8 cellular contexts compared by ENCODE assay signal in the genomic region with DNA sequence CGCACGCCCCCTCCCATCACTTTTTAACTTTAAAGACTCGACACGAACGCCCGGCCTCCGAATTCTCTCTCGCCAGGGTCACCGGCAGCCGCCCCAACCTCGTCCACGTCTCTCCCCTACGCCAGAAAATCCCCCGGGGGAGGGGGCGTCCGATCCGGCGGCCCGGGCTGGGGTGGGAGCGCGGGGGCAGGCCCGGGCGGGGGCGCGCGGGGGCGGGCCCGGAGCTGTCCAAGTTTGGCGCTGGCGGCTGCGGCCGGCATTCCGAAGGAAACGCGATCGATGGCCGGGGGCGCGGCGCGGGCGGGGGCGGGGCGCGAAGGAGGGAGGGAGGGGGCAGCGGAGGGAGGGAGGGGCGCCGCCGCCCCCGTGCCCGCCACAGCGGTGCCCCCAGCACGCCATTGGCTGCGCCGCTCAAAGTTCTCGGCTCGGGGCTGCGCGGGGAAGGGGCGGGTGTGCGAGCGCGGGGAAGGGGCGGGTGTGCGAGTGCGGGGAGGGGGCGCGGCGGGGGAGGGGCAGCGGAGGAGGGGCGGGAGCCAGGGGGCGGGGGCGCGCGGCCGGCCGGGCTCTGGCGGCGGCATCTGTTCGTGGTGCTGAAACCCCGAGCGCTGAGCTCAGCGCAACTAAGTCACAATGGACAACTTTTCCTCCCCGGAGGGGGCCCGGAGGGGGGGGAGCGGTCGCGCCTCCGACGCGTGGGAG. TPM values are rescaled to one million over a fixed set of nuclear protein-coding genes. Genes with fewer than 3 reads are reported as not detected.
DNase-seq lines count a peak whose midpoint lies in the region; ATAC-seq and TF ChIP-seq lines count a peak whose summit lies in the region.
"Had no signal": no experiment of that assay in that cellular context is flagged by ENCODE, and none has a peak within 500 bp of the region (broad histone marks: within the 10 kb centered on the region; RNA-seq: fewer than 3 reads in every experiment).

No MANE protein-coding gene starts in this region.

- TF ChIP-seq EP300 in suprapubic skin (IDR thresholded peaks at IDR 0.05), result no peak

- no peak for ATAC-seq in GM21367 (IDR thresholded peaks at IDR 0.05; ENCODE audit: unreplicated experiment)

- H3K27ac ChIP-seq in ascending aorta (peak overlapping the region; percentile 1 to 40), iPS-20b (ENCODE audit: low read length) (peak overlapping the region; percentile 74), suprapubic skin (no peak overlapping the region)

- no CpG with 5 or more reads among the region's 91 CpGs for WGBS in suprapubic skin

- peak overlapping the region; percentile 92; the same call in 1 of the 2 replicates for H3K9ac ChIP-seq in iPS-20b (ENCODE audit: low read depth, low read length)

- DNase-seq in HuH-7 (ENCODE audit: low spot score) (peak; percentile 70), ascending aorta (ENCODE audit: low spot score in 2 of 2) (no peak), suprapubic skin (ENCODE audit: low spot score in 2 of 2) (no peak), pons (ENCODE audit: low spot score) (no peak), GDM1 (lab: John Stamatoyannopoulos, UW) (no peak)
- DNase-seq: naive thymus-derived CD8-positive, alpha-beta T cell had no signal

- H3K9me3 ChIP-seq in ascending aorta (no peaks in the 10 kb centered on the region), iPS-20b (ENCODE audit: insufficient read depth, low read depth, low read length) (no peaks in the 10 kb centered on the region), suprapubic skin (no peaks in the 10 kb centered on the region)

- no peak for TF ChIP-seq POLR2A in suprapubic skin (IDR thresholded peaks at IDR 0.05)

- peak overlapping the region; percentile 59 to 73 for H3K4me3 ChIP-seq in ascending aorta
- peak overlapping the region; percentile 83; the same call in 1 of the 2 replicates for H3K4me3 ChIP-seq in iPS-20b (ENCODE audit: low read length)
- peak overlapping the region; percentile 53 for H3K4me3 ChIP-seq in suprapubic skin

- H3K4me1 ChIP-seq in ascending aorta (peaks cover 15 to 27% of the 10 kb centered on the region in 2 donors), iPS-20b (ENCODE audit: insufficient read depth, low read length) (peaks cover 19% of the 10 kb centered on the region; the same call in 1 of the 2 replicates), suprapubic skin (peaks cover 43% of the 10 kb centered on the region)

- TF ChIP-seq CTCF in ascending aorta (IDR thresholded peaks at IDR 0.05), result no peak
- no peak for TF ChIP-seq CTCF in suprapubic skin (IDR thresholded peaks at IDR 0.05)

- H3K36me3 ChIP-seq in ascending aorta (no peaks in the 10 kb centered on the region), iPS-20b (ENCODE audit: insufficient read depth, low read depth, low read length) (peaks cover 26% of the 10 kb centered on the region), suprapubic skin (no peaks in the 10 kb centered on the region)

- H3K27me3 ChIP-seq in ascending aorta (peaks cover 3% of the 10 kb centered on the region), iPS-20b (ENCODE audit: insufficient read depth, low read length) (peaks cover 11% of the 10 kb centered on the region), suprapubic skin (peaks cover 91% of the 10 kb centered on the region)

- intact Hi-C loops in ascending aorta (cut with DNase I), result no loop called here

RNA-seq across cellular contexts. Expression of a gene that starts 2.4 kb away (rescaled TPM):
- total RNA-seq in ascending aorta (not detected), suprapubic skin (not detected)
- total RNA-seq: naive thymus-derived CD8-positive, alpha-beta T cell had no signal
